In the genomic region with DNA sequence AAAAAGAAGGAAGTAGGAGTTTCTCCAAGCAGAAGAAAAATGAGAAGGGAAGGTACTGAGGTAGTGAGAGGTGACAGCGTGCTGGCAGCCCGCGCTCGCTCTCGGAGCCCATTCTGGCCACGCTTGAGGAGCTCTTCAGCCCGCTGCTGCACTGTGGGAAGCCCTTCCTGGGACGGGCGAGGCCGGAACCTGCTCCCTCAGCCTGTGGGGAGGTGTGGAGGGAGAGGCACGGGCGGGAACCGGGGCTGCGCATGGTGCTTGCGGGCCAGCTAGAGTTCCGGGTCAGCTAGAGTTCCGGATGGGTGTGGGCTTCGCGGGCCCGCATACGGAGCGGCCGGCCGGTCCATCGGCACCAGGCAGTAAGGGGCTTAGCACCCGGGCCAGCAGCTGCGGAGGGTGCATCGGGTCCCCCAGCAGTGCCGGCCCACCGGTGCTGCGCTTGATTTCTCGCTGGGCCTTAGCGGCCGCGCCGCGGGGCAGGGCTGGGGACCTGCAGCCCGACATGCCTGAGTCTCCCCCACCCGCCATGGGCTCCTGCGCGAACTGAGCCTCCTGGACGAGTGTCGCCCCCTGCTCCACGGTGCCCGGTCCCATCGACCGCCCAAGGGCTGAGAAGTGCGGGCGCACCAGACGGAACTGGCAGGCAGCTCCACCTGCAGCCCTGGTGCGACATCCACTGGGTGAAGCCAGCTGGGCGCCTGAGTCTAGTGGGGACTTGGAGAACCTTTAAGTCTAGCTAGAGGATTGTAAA, we compare ENCODE assay signal across 10 cellular contexts. TPM values are rescaled to one million over a fixed set of nuclear protein-coding genes. Genes with fewer than 3 reads are reported as not detected.
DNase-seq lines count a peak whose midpoint lies in the region; ATAC-seq and TF ChIP-seq lines count a peak whose summit lies in the region.
"Had no signal": no experiment of that assay in that cellular context is flagged by ENCODE, and none has a peak within 500 bp of the region (broad histone marks: within the 10 kb centered on the region; RNA-seq: fewer than 3 reads in every experiment).

No MANE protein-coding gene starts in this region.

- H3K9me3 Mint-ChIP-seq in CD8-positive, alpha-beta T cell = no peaks in the 10 kb centered on the region
- H3K9me3 Mint-ChIP-seq in activated naive CD8-positive, alpha-beta T cell (ENCODE audit: low read depth) = no peaks in the 10 kb centered on the region
- H3K9me3 Mint-ChIP-seq in naive B cell = peaks cover 0 to 14% (median 9%) of the 10 kb centered on the region in 7 donors

- no peaks in the 10 kb centered on the region for H3K36me3 ChIP-seq in CD8-positive, alpha-beta T cell (ENCODE audit: insufficient read depth, low read length)
- H3K36me3 ChIP-seq in MG63 = no peaks in the 10 kb centered on the region

- intact Hi-C loops in CD8-positive, alpha-beta T cell (cut with DNase I, micrococcal nuclease) = no loop called here

- H3K4me3 ChIP-seq in CD8-positive, alpha-beta T cell (ENCODE audit: low read depth, low read length) = peak overlapping the region; percentile 45
- no peak overlapping the region for H3K4me3 ChIP-seq in MG63
- H3K4me3 ChIP-seq: SK-N-MC had no signal

- H3K27me3 Mint-ChIP-seq in CD8-positive, alpha-beta T cell (ENCODE audit: low read depth) = peaks cover 71% of the 10 kb centered on the region
- peaks cover 37% of the 10 kb centered on the region for H3K27me3 Mint-ChIP-seq in activated naive CD8-positive, alpha-beta T cell
- peaks cover 32 to 56% (median 43%) of the 10 kb centered on the region in 3 donors for H3K27me3 Mint-ChIP-seq in naive B cell

- H3K27ac ChIP-seq in CD8-positive, alpha-beta T cell (ENCODE audit: low read depth, low read length) = no peak overlapping the region
- H3K27ac ChIP-seq: SK-N-MC had no signal

- peaks cover 5% of the 10 kb centered on the region for H3K4me1 Mint-ChIP-seq in CD8-positive, alpha-beta T cell (ENCODE audit: low read depth)
- peaks cover 3% of the 10 kb centered on the region for H3K4me1 Mint-ChIP-seq in activated naive CD8-positive, alpha-beta T cell (ENCODE audit: low read depth)
- H3K4me1 Mint-ChIP-seq in naive B cell = peaks cover 5 to 11% (median 5%) of the 10 kb centered on the region in 3 donors

- POLR2A ChIA-PET in CD8-positive, alpha-beta T cell (lab: Charles Lee) = interaction anchor here (1.0 to 1.1 kb wide), 2 partner anchors 32 to 357 kb away, joined by 3 read pairs; partner anchors contain the start of gene ODC1

- CTCF ChIA-PET in CD8-positive, alpha-beta T cell (lab: Charles Lee) = interaction anchor here (1.2 to 9.2 kb wide), 2 partner anchors 18 to 279 kb away, joined by 3 to 73 read pairs; no protein-coding TSS in a partner anchor

- H3K4me1 ChIP-seq in CD8-positive, alpha-beta T cell (ENCODE audit: insufficient read depth, low read length) = peaks cover 3% of the 10 kb centered on the region

- H3K27me3 ChIP-seq in CD8-positive, alpha-beta T cell (ENCODE audit: insufficient read depth, low read length) = peaks cover 7% of the 10 kb centered on the region
- H3K27me3 ChIP-seq in MG63 = no peaks in the 10 kb centered on the region

- H3K36me3 Mint-ChIP-seq in CD8-positive, alpha-beta T cell = no peaks in the 10 kb centered on the region
- H3K36me3 Mint-ChIP-seq in activated naive CD8-positive, alpha-beta T cell = no peaks in the 10 kb centered on the region
- peaks cover 4 to 7% of the 10 kb centered on the region in 2 donors for H3K36me3 Mint-ChIP-seq in naive B cell

- no peak for TF ChIP-seq CTCF in CD8-positive, alpha-beta T cell (IDR thresholded peaks at IDR 0.05)

- H3K4me3 Mint-ChIP-seq in CD8-positive, alpha-beta T cell = peak overlapping the region; percentile 73
- peak overlapping the region; percentile 82 for H3K4me3 Mint-ChIP-seq in activated naive CD8-positive, alpha-beta T cell
- H3K4me3 Mint-ChIP-seq in naive B cell = peak overlapping the region; percentile 66 to 91 (median 83)

- DNase-seq in CD8-positive, alpha-beta T cell = peak in 2 of 7 experiments; percentile 35 to 52
- DNase-seq in naive B cell (no peak), EL (no peak), MG63 (no peak), NCI-H2171 treated with DMSO at 0.1 percent for 48 hours (lab: John Stamatoyannopoulos, UW) (no peak), GM19240 (ENCODE audit: insufficient read length, low spot score) (no peak)
- DNase-seq: DND-41 had no signal

- H3K27ac Mint-ChIP-seq in CD8-positive, alpha-beta T cell = no peak overlapping the region
- H3K27ac Mint-ChIP-seq in activated naive CD8-positive, alpha-beta T cell = no peak overlapping the region
- H3K27ac Mint-ChIP-seq in naive B cell = peak overlapping the region in 1 of 6 donors; percentile 83

- H3K9me3 ChIP-seq in CD8-positive, alpha-beta T cell (ENCODE audit: low read length) = no peaks in the 10 kb centered on the region
- H3K9me3 ChIP-seq in MG63 = peaks cover 3% of the 10 kb centered on the region; the same call in 1 of the 2 replicates

- ATAC-seq in CD8-positive, alpha-beta T cell = peak; percentile 23
- ATAC-seq in HG03280 (IDR thresholded peaks at IDR 0.05; ENCODE audit: unreplicated experiment) = peak; percentile 43
- peak; percentile 63 to 78 for ATAC-seq in naive B cell (ENCODE audit: low read depth in 2 of 2)

RNA-seq across cellular contexts. Expression of gene CYS1, which starts 11.1 kb away (rescaled TPM):
- total RNA-seq in CD8-positive, alpha-beta T cell = not detected
- polyA plus RNA-seq in naive B cell (ENCODE audit: low read depth in 6 of 6) = not detected
- total RNA-seq in MG63 (2014; rRNA removed; shearing (Covaris generic); ENCODE audit: low replicate concordance) = 1.0 and 2.0 TPM in 2 replicates

RNA-seq across cellular contexts. Expression of gene RRM2, which starts 31.2 kb away (rescaled TPM):
- 1 to 10 TPM; 1.6 to 2.1 TPM for total RNA-seq in CD8-positive, alpha-beta T cell
- under 1 TPM in 2 of 6 donors, not detected in 4; 0.15 to 0.24 TPM for polyA plus RNA-seq in naive B cell (ENCODE audit: low read depth in 6 of 6)
- 31.3 and 33.2 TPM in 2 replicates for total RNA-seq in MG63 (2014; rRNA removed; shearing (Covaris generic); ENCODE audit: low replicate concordance)

RNA-seq across cellular contexts. Expression of gene KLF11, which starts 48.0 kb away (rescaled TPM):
- total RNA-seq in CD8-positive, alpha-beta T cell = 10 to 100 TPM; 28.6 to 30.3 TPM
- 10 to 100 TPM; 13.8 to 34.0 (median 16.9) TPM for polyA plus RNA-seq in naive B cell (ENCODE audit: low read depth in 6 of 6)
- 2.0 and 2.4 TPM in 2 replicates for total RNA-seq in MG63 (2014; rRNA removed; shearing (Covaris generic); ENCODE audit: low replicate concordance)

Comparison
In these comparisons a context has a peak if more than half of its experiments do, and no peak if none do; other contexts are left out.
1. RNA of gene RRM2, which starts 31.2 kb away (total RNA-seq): 31.3 to 33.2 TPM in MG63; 1.6 to 2.1 TPM in CD8-positive, alpha-beta T cell; every median in the first group is over 10 times any median in the second.
2. Peak in every context shown above with its lines, with median percentiles within 50 percentile points of each other: ATAC-seq and H3K4me3 Mint-ChIP-seq.